Comparison of ENCODE assay signal across 1 cellular context in genomic region chr5:134248271-134248670, GRCh38.
TF ChIP-seq lines count a peak whose summit lies in the region.

No MANE protein-coding gene starts in this region.

TF ChIP-seq in HCT116, 20 proteins besides CTCF, POLR2A, EP300 and RAD21:
- TF ChIP-seq EZH2 (IDR thresholded peaks at IDR 0.05) (no peak), ATF3 (IDR thresholded peaks at IDR 0.05) (no peak), CEBPB (IDR thresholded peaks at IDR 0.05; ENCODE audit: low read depth) (no peak), EZH2phosphoT487 (IDR thresholded peaks at IDR 0.05; ENCODE audit: borderline replicate concordance) (no peak), EGR1 (IDR thresholded peaks at IDR 0.05; ENCODE audit: low read depth) (no peak)
